ENCODE assay signal across 21 cellular contexts in genomic region chr20:57592263-57593092, GRCh38. TPM values are rescaled to one million over a fixed set of nuclear protein-coding genes. Genes with fewer than 3 reads are reported as not detected.
"Had no signal": no experiment of that assay in that cellular context is flagged by ENCODE, and none has a peak within 500 bp of the region (broad histone marks: within the 10 kb centered on the region; RNA-seq: fewer than 3 reads in every experiment).

No MANE protein-coding gene starts in this region.

- H3K36me3 ChIP-seq: brain microvascular endothelial cell, tibial nerve, vagina had no signal

- H3K27ac ChIP-seq: brain microvascular endothelial cell, epithelial cell of prostate, tibial nerve, vagina had no signal

- H3K9me3 ChIP-seq: vagina had no signal

- H3K9me3 Mint-ChIP-seq: activated T-helper 1 cell treated with anti-CD3 and anti-CD28 coated beads, Interleukin-12 subunit alpha, Interleukin-12 subunit beta, Interleukin-2, Interleukin-4 antibody, amounts not matched to agents 30 ng/mL and 10 ng/mL and 1 ng/mL, durations not matched to agents 14 hours and 24 hours and 36 hours; central memory CD8-positive, alpha-beta T cell; effector memory CD8-positive, alpha-beta T cell; natural killer cell treated with Interleukin-12 subunit alpha and Interleukin-12 subunit beta and Interleukin-15 and Interleukin-18, amount 100 ng/mL, for 72 hours had no signal

- H3K4me3 Mint-ChIP-seq: activated naive CD8-positive, alpha-beta T cell treated with anti-CD3 and anti-CD28 coated beads, Interleukin-2, amount 10 ng/mL, durations not matched to agents 7 days and 5 days; activated T-helper 1 cell treated with anti-CD3 and anti-CD28 coated beads, Interleukin-12 subunit alpha, Interleukin-12 subunit beta, Interleukin-2, Interleukin-4 antibody, amounts not matched to agents 30 ng/mL and 10 ng/mL and 1 ng/mL, durations not matched to agents 14 hours and 24 hours and 36 hours; central memory CD8-positive, alpha-beta T cell; effector memory CD8-positive, alpha-beta T cell; immature natural killer cell; natural killer cell treated with Interleukin-12 subunit alpha and Interleukin-12 subunit beta and Interleukin-15 and Interleukin-18, amount 100 ng/mL, for 72 hours had no signal

- FAIRE-seq: frontal cortex had no signal

- DNase-seq: activated CD4-positive, CD25-positive, alpha-beta regulatory T cell treated with anti-CD3 and anti-CD28 coated beads, Interleukin-2, amount 50 U/mL, for 72 hours; activated naive CD4-positive, alpha-beta T cell; activated naive CD8-positive, alpha-beta T cell treated with anti-CD3 and anti-CD28 coated beads, Interleukin-2, amount 10 ng/mL, durations not matched to agents 7 days and 5 days; brain microvascular endothelial cell; effector memory CD8-positive, alpha-beta T cell; head of caudate nucleus; immature natural killer cell; nucleus accumbens; stimulated activated CD4-positive, alpha-beta T cell treated with anti-CD3 and anti-CD28 coated beads, Interleukin-4, amount 100 ng/mL, for 4 hours; stimulated activated CD8-positive, alpha-beta memory T cell treated with anti-CD3 and anti-CD28 coated beads, Interleukin-4, amount 100 ng/mL, for 48 hours; stimulated activated naive CD4-positive, alpha-beta T cell treated with Interleukin-2 at 50 U/mL for 16 hours; substantia nigra had no signal

- H3K27me3 Mint-ChIP-seq: central memory CD8-positive, alpha-beta T cell; natural killer cell treated with Interleukin-12 subunit alpha and Interleukin-12 subunit beta and Interleukin-15 and Interleukin-18, amount 100 ng/mL, for 72 hours had no signal

- H3K27me3 ChIP-seq: brain microvascular endothelial cell, tibial nerve, vagina had no signal

- H3K27ac Mint-ChIP-seq: activated naive CD8-positive, alpha-beta T cell treated with anti-CD3 and anti-CD28 coated beads, Interleukin-2, amount 10 ng/mL, durations not matched to agents 7 days and 5 days; activated T-helper 1 cell treated with anti-CD3 and anti-CD28 coated beads, Interleukin-12 subunit alpha, Interleukin-12 subunit beta, Interleukin-2, Interleukin-4 antibody, amounts not matched to agents 30 ng/mL and 10 ng/mL and 1 ng/mL, durations not matched to agents 14 hours and 24 hours and 36 hours; effector memory CD8-positive, alpha-beta T cell had no signal

- H3K36me3 Mint-ChIP-seq: activated naive CD8-positive, alpha-beta T cell treated with anti-CD3 and anti-CD28 coated beads, Interleukin-2, amount 10 ng/mL, durations not matched to agents 7 days and 5 days; immature natural killer cell; natural killer cell treated with Interleukin-12 subunit alpha and Interleukin-12 subunit beta and Interleukin-15 and Interleukin-18, amount 100 ng/mL, for 72 hours had no signal

- H3K4me3 ChIP-seq: smooth muscle cell, tibial nerve, vagina had no signal

- ATAC-seq: effector memory CD8-positive, alpha-beta T cell; natural killer cell treated with Interleukin-12 subunit alpha and Interleukin-12 subunit beta and Interleukin-15 and Interleukin-18, amount 100 ng/mL, for 72 hours had no signal

RNA-seq across cellular contexts. Expression of gene ZBP1, which starts 27.7 kb away (rescaled TPM):
- total RNA-seq: frontal cortex, smooth muscle cell had no signal

RNA-seq across cellular contexts. Expression of gene PCK1, which starts 31.6 kb away (rescaled TPM):
- total RNA-seq: activated CD8-positive, alpha-beta memory T cell treated with anti-CD3 and anti-CD28 coated beads for 36 hours; activated naive CD8-positive, alpha-beta T cell treated with anti-CD3 and anti-CD28 coated beads, Interleukin-2, amount 10 ng/mL, durations not matched to agents 7 days and 5 days; activated T-helper 1 cell treated with anti-CD3 and anti-CD28 coated beads, Interleukin-12 subunit alpha, Interleukin-12 subunit beta, Interleukin-2, Interleukin-4 antibody, amounts not matched to agents 30 ng/mL and 10 ng/mL and 1 ng/mL, durations not matched to agents 14 hours and 24 hours and 36 hours; natural killer cell treated with Interleukin-12 subunit alpha and Interleukin-12 subunit beta and Interleukin-15 and Interleukin-18, amount 100 ng/mL, for 72 hours; smooth muscle cell had no signal
